Comparison of ENCODE assay signal across 17 cellular contexts in the genomic region with DNA sequence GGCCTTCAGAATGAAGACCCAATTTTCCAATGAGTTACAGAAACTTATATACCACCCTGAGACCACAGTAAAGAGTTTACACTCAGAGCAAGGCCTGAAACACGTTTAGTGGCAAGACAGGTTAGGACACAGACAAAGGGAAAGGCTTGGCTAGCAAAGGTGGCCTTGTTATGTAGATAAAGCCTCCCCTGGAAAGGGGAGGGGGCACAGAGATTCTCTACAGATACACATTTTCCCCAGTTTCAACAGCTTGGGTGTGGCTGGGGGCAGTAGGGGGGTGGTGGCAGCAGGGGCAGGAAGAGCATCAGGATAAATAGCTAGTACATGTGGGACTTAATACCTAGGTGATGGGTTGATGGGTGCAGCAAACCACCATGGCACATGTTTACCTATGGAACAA. TPM values are rescaled to one million over a fixed set of nuclear protein-coding genes. Genes with fewer than 3 reads are reported as not detected.
DNase-seq lines count a peak whose midpoint lies in the region; ATAC-seq, FAIRE-seq and TF ChIP-seq lines count a peak whose summit lies in the region.
"Had no signal": no experiment of that assay in that cellular context is flagged by ENCODE, and none has a peak within 500 bp of the region (broad histone marks: within the 10 kb centered on the region; RNA-seq: fewer than 3 reads in every experiment).

No MANE protein-coding gene starts in this region.

- H3K9ac ChIP-seq in HUES48 (ENCODE audit: low read depth, low read length) (no peak overlapping the region), H1 (replicated peaks in 1 of 4; ENCODE audit: extremely low read depth in 1 of 4, low read depth in 3 of 4, low read length in 3 of 4) (no peak overlapping the region)
- H3K9ac ChIP-seq: KMS-11 had no signal

- H4K91ac ChIP-seq in H1 (replicated peaks; ENCODE audit: insufficient read length, low read length): no peak overlapping the region

- H3K27ac ChIP-seq in HUES48 (ENCODE audit: low read depth, low read length) (peak overlapping the region; percentile 15), H1 (ENCODE audit: low read depth, low read length) (no peak overlapping the region), caudate nucleus (ENCODE audit: low read depth, low read length) (no peak overlapping the region)
- H3K27ac ChIP-seq: KMS-11 had no signal

- no peak overlapping the region for H3K18ac ChIP-seq in H1 (ENCODE audit: extremely low read depth, low read length)

- no peak overlapping the region for H2BK15ac ChIP-seq in H1 (ENCODE audit: low read length)

- no peak overlapping the region for H2AFZ ChIP-seq in H1 (ENCODE audit: low read length)

- no peak for TF ChIP-seq POLR2A in H1 (IDR thresholded peaks at IDR 0.05; ENCODE audit: control extremely low read depth in 1 of 2, low read depth in 2 of 2, low read length in 2 of 2)

- TF ChIP-seq CTCF in H1 (IDR thresholded peaks at IDR 0.05; ENCODE audit: control extremely low read depth in 1 of 3, insufficient read depth in 1 of 3, low read depth in 1 of 3, low read length in 3 of 3): no peak

- no peaks in the 10 kb centered on the region for H3K79me2 ChIP-seq in H1 (ENCODE audit: control insufficient read depth in 1 of 2, insufficient read depth in 2 of 2, low read length in 2 of 2)

- FAIRE-seq in H1 (lab: Jason Lieb, UNC): peak; percentile 78
- FAIRE-seq: A204.1, HTR-8/SVneo had no signal

- no peak overlapping the region for H2BK120ac ChIP-seq in H1 (replicated peaks; ENCODE audit: low read depth, low read length)

- no peak overlapping the region for H3K56ac ChIP-seq in H1 (replicated peaks; ENCODE audit: insufficient read length, low read depth, low read length)

- no peaks in the 10 kb centered on the region for H3K23me2 ChIP-seq in H1 (ENCODE audit: low read depth, low read length)

- H2BK20ac ChIP-seq in H1 (ENCODE audit: low read length): no peak overlapping the region

- peak in 1 of 2 experiments; percentile 4; a peak in 1 of 4 replicates for TF ChIP-seq RAD21 in H1 (IDR thresholded peaks at IDR 0.05 in 1 of 2, conservative IDR thresholded peaks at IDR 0.05 in 1 of 2; ENCODE audit: low read depth in 2 of 2, low read length in 2 of 2)

- H3K4me3 ChIP-seq in HUES48 (ENCODE audit: low read depth, low read length): no peak overlapping the region
- no peak overlapping the region for H3K4me3 ChIP-seq in H1 (ENCODE audit: extremely low read depth in 1 of 4, insufficient read depth in 2 of 4, low read depth in 3 of 4, low read length in 4 of 4)

- 0 out of 2 replicates have a peak overlapping the region, but pooled peaks have one; percentile 88 for H2BK5ac ChIP-seq in H1 (ENCODE audit: low read depth, low read length)

- CTCF ChIA-PET in H1 (lab: Charles Lee; ENCODE audit: partially characterized antibody): interaction anchor here (1.2 to 1.3 kb wide), 2 partner anchors 8 to 32 kb away, joined by 3 read pairs; no protein-coding TSS in a partner anchor

- ATAC-seq in HG02885 (IDR thresholded peaks at IDR 0.05; ENCODE audit: poor library complexity, unreplicated experiment): no peak

- TF ChIP-seq EP300 in H1 (IDR thresholded peaks at IDR 0.05; ENCODE audit: borderline replicate concordance in 1 of 2, low read depth in 2 of 2, low read length in 2 of 2): no peak

- H4K8ac ChIP-seq in H1 (ENCODE audit: extremely low read depth, insufficient read depth, low read length): no peak overlapping the region

- POLR2A ChIA-PET in H1 (lab: Charles Lee; ENCODE audit: partially characterized antibody): interaction anchor here (1.2 kb wide), 1 partner anchor 344 kb away, joined by 3 read pairs; no protein-coding TSS in a partner anchor

- H2AK5ac ChIP-seq in H1 (ENCODE audit: low read depth, low read length): no peak overlapping the region

- H3K27me3 ChIP-seq in HUES48 (ENCODE audit: control insufficient read depth, insufficient read depth, low read length): no peaks in the 10 kb centered on the region
- no peaks in the 10 kb centered on the region for H3K27me3 ChIP-seq in H1 (replicated peaks in 1 of 4; ENCODE audit: control insufficient read depth in 3 of 4, extremely low read depth in 1 of 4, insufficient read depth in 3 of 4, low read length in 3 of 4)
- H3K27me3 ChIP-seq: BE2C had no signal

- H4K5ac ChIP-seq in H1 (ENCODE audit: insufficient read length, low read depth, low read length): no peak overlapping the region

- 0% methylated on average over 1 of the region's 1 CpG; no CpG with 5 or more reads in 1 of the 2 experiments for WGBS in H1 (ENCODE audit: extremely low coverage in 1 of 2, insufficient coverage in 1 of 2, insufficient read length in 1 of 2, insufficient replicate concordance in 2 of 2, low coverage in 1 of 2, low lambda C conversion rate in 2 of 2, missing lambda C conversion rate in 1 of 2), 2 experiments

- H3K4me2 ChIP-seq in H1 (ENCODE audit: insufficient read depth in 1 of 2, low read depth in 2 of 2, low read length in 2 of 2): no peak overlapping the region; a peak in 1 of 4 replicates
- H3K4me2 ChIP-seq: KMS-11 had no signal

- H3K36me3 ChIP-seq in HUES48 (ENCODE audit: control insufficient read depth, insufficient read depth, low read length) (no peaks in the 10 kb centered on the region), H1 (ENCODE audit: control insufficient read depth in 2 of 4, insufficient read depth in 4 of 4, low read length in 3 of 4) (no peaks in the 10 kb centered on the region)
- H3K36me3 ChIP-seq: BE2C had no signal

- H3K9me3 ChIP-seq in HUES48 (ENCODE audit: control insufficient read depth, insufficient read depth, low read length) (no peaks in the 10 kb centered on the region), H1 (ENCODE audit: insufficient read depth in 2 of 2, low read depth in 1 of 2, low read length in 1 of 2) (no peaks in the 10 kb centered on the region)
- H3K9me3 ChIP-seq: BE2C had no signal

- no peak overlapping the region for H3K14ac ChIP-seq in H1 (ENCODE audit: insufficient read length)

- H3K23ac ChIP-seq in H1 (ENCODE audit: insufficient read length): no peak overlapping the region

- H3K4me1 ChIP-seq in HUES48 (ENCODE audit: control insufficient read depth, insufficient read depth, low read length): peaks cover 60% of the 10 kb centered on the region
- H3K4me1 ChIP-seq in H1 (replicated peaks in 1 of 4; ENCODE audit: control insufficient read depth in 3 of 4, insufficient read depth in 4 of 4, low read length in 3 of 4): peaks cover 0 to 24% (median 14%) of the 10 kb centered on the region in 4 experiments; a peak in 4 of 7 replicates
- H3K4me1 ChIP-seq: BE2C had no signal

- no peaks in the 10 kb centered on the region for H3K79me1 ChIP-seq in H1 (ENCODE audit: low read depth, low read length)

- H4K20me1 ChIP-seq in H1 (replicated peaks in 1 of 2; ENCODE audit: control insufficient read depth in 1 of 2, insufficient read depth in 2 of 2, low read length in 2 of 2): no peaks in the 10 kb centered on the region

- DNase-seq in H1 (ENCODE audit: low read depth in 1 of 2, low spot score in 2 of 2) (peak; percentile 52 to 65), iPS-NIHi7 (ENCODE audit: extremely low spot score) (peak; percentile 44), caudate nucleus (lab: John Stamatoyannopoulos, UW) (no peak)
- DNase-seq in activated CD4-positive, alpha-beta T cell treated with anti-CD3 and anti-CD28 coated beads, Interleukin-2, amount 50 U/mL, for 4 hours: no peak
- DNase-seq: ACHN; BE2C; C1 segment of cervical spinal cord; CD4-positive, alpha-beta T cell; DMS153; DMS79; GF-D8; HCEC 1CT had no signal

- H3K4ac ChIP-seq in H1 (replicated peaks; ENCODE audit: insufficient read length, low read depth, low read length): no peak overlapping the region

- no peak overlapping the region for H2BK12ac ChIP-seq in H1 (ENCODE audit: low read depth, low read length)

TF ChIP-seq in H1, 55 proteins besides CTCF, POLR2A, EP300 and RAD21:
- TF ChIP-seq HDAC2 (IDR thresholded peaks at IDR 0.05; ENCODE audit: borderline replicate concordance in 1 of 2, low read depth in 2 of 2, low read length in 2 of 2) (0 out of 4 replicates have a peak, but pooled peaks of 1 of the 2 experiments have one; percentile 42), RXRA (IDR thresholded peaks at IDR 0.05; ENCODE audit: insufficient read depth, low read depth, low read length) (no peak), SP1 (IDR thresholded peaks at IDR 0.05; ENCODE audit: low read depth, low read length) (0 out of 2 replicates have a peak, but pooled peaks have one; percentile 21)

RNA-seq across cellular contexts. Expression of a gene that starts 51.9 kb away (rescaled TPM):
- total RNA-seq in H1 (2021; fragmentation: NEBNext Ultra II Directional; extraction: Animal tissue kit (Norgen Biotek cat#: 25700)): not detected in 2 replicates
- not detected in 2 replicates for polyA plus RNA-seq in H1 (2011; rRNA removed)
- polyA plus RNA-seq in H1 (2011; cell fraction: cytosol; rRNA removed): not detected
- not detected for polyA plus RNA-seq in H1 (2011; cell fraction: nucleus; rRNA removed)
- not detected in 4 replicates for polyA plus RNA-seq in H1 (2012, experiment 1 of 2)
- not detected for polyA plus RNA-seq in H1 (2012, experiment 2 of 2)
- polyA plus RNA-seq in H1 (2013, experiment 1 of 2): 0.02 TPM
- polyA plus RNA-seq in H1 (2013, experiment 2 of 2): not detected
- polyA minus RNA-seq in H1 (2011; rRNA and poly(A)+ RNA removed): not detected in 2 replicates
- not detected for polyA minus RNA-seq in H1 (2011; cell fraction: cytosol; rRNA and poly(A)+ RNA removed)
- polyA minus RNA-seq in H1 (2011; cell fraction: nucleus; rRNA and poly(A)+ RNA removed): not detected

Comparison
In these comparisons a context has a peak if more than half of its experiments do, and no peak if none do; other contexts are left out.
1. DNase-seq: peak in H1 (2 of 2) and iPS-NIHi7 (single experiment); none in activated CD4-positive, alpha-beta T cell treated with anti-CD3 and anti-CD28 coated beads, Interleukin-2, amount 50 U/mL, for 4 hours (0 of 2) and caudate nucleus (0 of 61).